2 cellular contexts compared by ENCODE assay signal in genomic region chr20:48667889-48668413, GRCh38.
TF ChIP-seq lines count a peak whose summit lies in the region.

No MANE protein-coding gene starts in this region.

TF ChIP-seq in K562, 482 proteins besides CTCF, POLR2A, EP300 and RAD21:
- TF ChIP-seq NRF1 (conservative IDR thresholded peaks at IDR 0.05 in 1 of 2, IDR thresholded peaks at IDR 0.05 in 1 of 2) (peak; percentile 34 to 56), POU5F1 (IDR thresholded peaks at IDR 0.05; ENCODE audit: borderline replicate concordance, low read depth, low read length, partially characterized antibody) (no peak), ZBTB11 (CRISPR knock-in tag; IDR thresholded peaks at IDR 0.05) (peak in 1 of 3 experiments; percentile 20; a peak in 1 of 6 replicates)
TF ChIP-seq in K562: peak in this region for 2.

TF ChIP-seq in HepG2, 621 proteins besides CTCF, POLR2A, EP300 and RAD21 (continued from another document and continues in another):
- TF ChIP-seq ZFX (CRISPR knock-in tag; IDR thresholded peaks at IDR 0.05; ENCODE audit: low read depth) (peak; percentile 54), FLYWCH1 (CRISPR knock-in tag; IDR thresholded peaks at IDR 0.05) (no peak), HIVEP1 (CRISPR knock-in tag; IDR thresholded peaks at IDR 0.05) (0 out of 2 replicates have a peak, but pooled peaks have one; percentile 37), MIER2 (CRISPR knock-in tag; IDR thresholded peaks at IDR 0.05) (peak; percentile 66), ZNF629 (CRISPR knock-in tag; conservative IDR thresholded peaks at IDR 0.05) (peak; percentile 44; the same call in 1 of the 2 replicates), MEIS2 (CRISPR knock-in tag; IDR thresholded peaks at IDR 0.05) (no peak), ZNF768 (CRISPR knock-in tag; IDR thresholded peaks at IDR 0.05) (no peak), CC2D1A (CRISPR knock-in tag; IDR thresholded peaks at IDR 0.05) (no peak), ZNF556 (CRISPR knock-in tag; IDR thresholded peaks at IDR 0.05; ENCODE audit: borderline replicate concordance) (no peak), TGIF2 (CRISPR knock-in tag; IDR thresholded peaks at IDR 0.05) (peak; percentile 54; the same call in 1 of the 2 replicates), ATF7-NPFF (CRISPR knock-in tag; IDR thresholded peaks at IDR 0.05; ENCODE audit: low read depth) (no peak), DR1 (CRISPR knock-in tag; IDR thresholded peaks at IDR 0.05) (no peak; the same call in 1 of the 2 replicates), ZNF34 (CRISPR knock-in tag; IDR thresholded peaks at IDR 0.05; ENCODE audit: borderline replicate concordance) (no peak), SYNCRIP (IDR thresholded peaks at IDR 0.05; ENCODE audit: insufficient read depth, low read depth, low read length) (no peak), SRSF4 (IDR thresholded peaks at IDR 0.05; ENCODE audit: low read depth, low read length, poor library complexity, severe bottlenecking) (no peak), RFXAP (CRISPR knock-in tag; IDR thresholded peaks at IDR 0.05; ENCODE audit: borderline replicate concordance) (peak; percentile 56; the same call in 1 of the 2 replicates), NRL (CRISPR knock-in tag; IDR thresholded peaks at IDR 0.05; ENCODE audit: borderline replicate concordance) (peak; percentile 47; the same call in 1 of the 2 replicates), ZNF430 (CRISPR knock-in tag; IDR thresholded peaks at IDR 0.05) (no peak), FOSL2 (CRISPR knock-in tag; IDR thresholded peaks at IDR 0.05) (peak; percentile 83), ZBTB20 (CRISPR knock-in tag; IDR thresholded peaks at IDR 0.05; ENCODE audit: borderline replicate concordance, low read depth) (no peak), ZNF180 (CRISPR knock-in tag; IDR thresholded peaks at IDR 0.05; ENCODE audit: borderline replicate concordance, low read depth) (no peak), HOXA5 (CRISPR knock-in tag; IDR thresholded peaks at IDR 0.05) (no peak), ZSCAN31 (CRISPR knock-in tag; IDR thresholded peaks at IDR 0.05; ENCODE audit: low read depth) (no peak), ZNF264 (CRISPR knock-in tag; IDR thresholded peaks at IDR 0.05) (peak; percentile 57; the same call in 1 of the 2 replicates), ZNF354B (CRISPR knock-in tag; IDR thresholded peaks at IDR 0.05) (no peak), CAMTA2 (CRISPR knock-in tag; IDR thresholded peaks at IDR 0.05; ENCODE audit: borderline replicate concordance) (no peak), MTA1 (CRISPR knock-in tag; IDR thresholded peaks at IDR 0.05; ENCODE audit: borderline replicate concordance) (no peak), HNRNPH1 (optimal IDR thresholded peaks at IDR 0.05; ENCODE audit: low read depth, low read length) (no peak), SOX6 (IDR thresholded peaks at IDR 0.05) (no peak), SOX6 (CRISPR knock-in tag; IDR thresholded peaks at IDR 0.05) (peak; percentile 62), ATAD3A (CRISPR knock-in tag; IDR thresholded peaks at IDR 0.05) (no peak), HMGXB4 (CRISPR knock-in tag; IDR thresholded peaks at IDR 0.05; ENCODE audit: borderline replicate concordance in 1 of 2, low read depth in 1 of 2) (no peak), ZNF570 (CRISPR knock-in tag; IDR thresholded peaks at IDR 0.05; ENCODE audit: borderline replicate concordance) (no peak), SALL2 (CRISPR knock-in tag; IDR thresholded peaks at IDR 0.05) (no peak), ZNF562 (CRISPR knock-in tag; IDR thresholded peaks at IDR 0.05; ENCODE audit: borderline replicate concordance) (no peak), ZFP82 (CRISPR knock-in tag; IDR thresholded peaks at IDR 0.05; ENCODE audit: borderline replicate concordance) (no peak), U2AF1 (optimal IDR thresholded peaks at IDR 0.05; ENCODE audit: low read depth, low read length) (no peak), E2F5 (CRISPR knock-in tag; conservative IDR thresholded peaks at IDR 0.05) (no peak), SMAD3 (CRISPR knock-in tag; IDR thresholded peaks at IDR 0.05) (no peak), ZNF879 (CRISPR knock-in tag; IDR thresholded peaks at IDR 0.05) (peak; percentile 66; the same call in 1 of the 2 replicates), ZNF776 (CRISPR knock-in tag; IDR thresholded peaks at IDR 0.05) (peak; percentile 17; the same call in 1 of the 2 replicates), ZNF780A (CRISPR knock-in tag; IDR thresholded peaks at IDR 0.05) (no peak), EED (CRISPR knock-in tag; IDR thresholded peaks at IDR 0.05) (no peak), POLR2G (IDR thresholded peaks at IDR 0.05; ENCODE audit: low read depth, low read length) (no peak), HOMEZ (CRISPR knock-in tag; IDR thresholded peaks at IDR 0.05; ENCODE audit: low read depth) (0 out of 2 replicates have a peak, but pooled peaks have one; percentile 21), NFE2L2 (IDR thresholded peaks at IDR 0.05; ENCODE audit: low read length) (no peak), GATAD1 (CRISPR knock-in tag; IDR thresholded peaks at IDR 0.05) (no peak), ZNF646 (CRISPR knock-in tag; IDR thresholded peaks at IDR 0.05) (no peak), CHCHD3 (CRISPR knock-in tag; IDR thresholded peaks at IDR 0.05) (no peak), ZNF616 (CRISPR knock-in tag; IDR thresholded peaks at IDR 0.05; ENCODE audit: low read depth) (no peak), ZNF121 (CRISPR knock-in tag; IDR thresholded peaks at IDR 0.05) (peak; percentile 37; the same call in 1 of the 2 replicates), SETDB1 (CRISPR knock-in tag; IDR thresholded peaks at IDR 0.05; ENCODE audit: borderline replicate concordance) (no peak), CENPX (CRISPR knock-in tag; IDR thresholded peaks at IDR 0.05) (no peak)
- TF ChIP-seq, protein P1, sequence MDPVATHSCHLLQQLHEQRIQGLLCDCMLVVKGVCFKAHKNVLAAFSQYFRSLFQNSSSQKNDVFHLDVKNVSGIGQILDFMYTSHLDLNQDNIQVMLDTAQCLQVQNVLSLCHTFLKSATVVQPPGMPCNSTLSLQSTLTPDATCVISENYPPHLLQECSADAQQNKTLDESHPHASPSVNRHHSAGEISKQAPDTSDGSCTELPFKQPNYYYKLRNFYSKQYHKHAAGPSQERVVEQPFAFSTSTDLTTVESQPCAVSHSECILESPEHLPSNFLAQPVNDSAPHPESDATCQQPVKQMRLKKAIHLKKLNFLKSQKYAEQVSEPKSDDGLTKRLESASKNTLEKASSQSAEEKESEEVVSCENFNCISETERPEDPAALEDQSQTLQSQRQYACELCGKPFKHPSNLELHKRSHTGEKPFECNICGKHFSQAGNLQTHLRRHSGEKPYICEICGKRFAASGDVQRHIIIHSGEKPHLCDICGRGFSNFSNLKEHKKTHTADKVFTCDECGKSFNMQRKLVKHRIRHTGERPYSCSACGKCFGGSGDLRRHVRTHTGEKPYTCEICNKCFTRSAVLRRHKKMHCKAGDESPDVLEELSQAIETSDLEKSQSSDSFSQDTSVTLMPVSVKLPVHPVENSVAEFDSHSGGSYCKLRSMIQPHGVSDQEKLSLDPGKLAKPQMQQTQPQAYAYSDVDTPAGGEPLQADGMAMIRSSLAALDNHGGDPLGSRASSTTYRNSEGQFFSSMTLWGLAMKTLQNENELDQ (CRISPR knock-in tag; IDR thresholded peaks at IDR 0.05; ENCODE audit: borderline replicate concordance) = no peak
- TF ChIP-seq, protein P2, sequence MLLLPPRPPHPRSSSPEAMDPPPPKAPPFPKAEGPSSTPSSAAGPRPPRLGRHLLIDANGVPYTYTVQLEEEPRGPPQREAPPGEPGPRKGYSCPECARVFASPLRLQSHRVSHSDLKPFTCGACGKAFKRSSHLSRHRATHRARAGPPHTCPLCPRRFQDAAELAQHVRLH (CRISPR knock-in tag; IDR thresholded peaks at IDR 0.05; ENCODE audit: borderline replicate concordance, low read depth) = no peak; the same call in 1 of the 2 replicates
- TF ChIP-seq, protein P3, sequence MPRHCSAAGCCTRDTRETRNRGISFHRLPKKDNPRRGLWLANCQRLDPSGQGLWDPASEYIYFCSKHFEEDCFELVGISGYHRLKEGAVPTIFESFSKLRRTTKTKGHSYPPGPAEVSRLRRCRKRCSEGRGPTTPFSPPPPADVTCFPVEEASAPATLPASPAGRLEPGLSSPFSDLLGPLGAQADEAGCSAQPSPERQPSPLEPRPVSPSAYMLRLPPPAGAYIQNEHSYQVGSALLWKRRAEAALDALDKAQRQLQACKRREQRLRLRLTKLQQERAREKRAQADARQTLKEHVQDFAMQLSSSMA (CRISPR knock-in tag; IDR thresholded peaks at IDR 0.05) = no peak; the same call in 1 of the 2 replicates
- TF ChIP-seq, protein P4, sequence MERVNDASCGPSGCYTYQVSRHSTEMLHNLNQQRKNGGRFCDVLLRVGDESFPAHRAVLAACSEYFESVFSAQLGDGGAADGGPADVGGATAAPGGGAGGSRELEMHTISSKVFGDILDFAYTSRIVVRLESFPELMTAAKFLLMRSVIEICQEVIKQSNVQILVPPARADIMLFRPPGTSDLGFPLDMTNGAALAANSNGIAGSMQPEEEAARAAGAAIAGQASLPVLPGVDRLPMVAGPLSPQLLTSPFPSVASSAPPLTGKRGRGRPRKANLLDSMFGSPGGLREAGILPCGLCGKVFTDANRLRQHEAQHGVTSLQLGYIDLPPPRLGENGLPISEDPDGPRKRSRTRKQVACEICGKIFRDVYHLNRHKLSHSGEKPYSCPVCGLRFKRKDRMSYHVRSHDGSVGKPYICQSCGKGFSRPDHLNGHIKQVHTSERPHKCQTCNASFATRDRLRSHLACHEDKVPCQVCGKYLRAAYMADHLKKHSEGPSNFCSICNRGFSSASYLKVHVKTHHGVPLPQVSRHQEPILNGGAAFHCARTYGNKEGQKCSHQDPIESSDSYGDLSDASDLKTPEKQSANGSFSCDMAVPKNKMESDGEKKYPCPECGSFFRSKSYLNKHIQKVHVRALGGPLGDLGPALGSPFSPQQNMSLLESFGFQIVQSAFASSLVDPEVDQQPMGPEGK (CRISPR knock-in tag; IDR thresholded peaks at IDR 0.05) = 0 out of 2 replicates have a peak, but pooled peaks have one; percentile 6
